In genomic region chr4:76059750-76060149, GRCh38 we compare ENCODE assay signal across 20 cellular contexts. TPM values are rescaled to one million over a fixed set of nuclear protein-coding genes. Genes with fewer than 3 reads are reported as not detected.
DNase-seq lines count a peak whose midpoint lies in the region; ATAC-seq and TF ChIP-seq lines count a peak whose summit lies in the region.
"Had no signal": no experiment of that assay in that cellular context is flagged by ENCODE, and none has a peak within 500 bp of the region (broad histone marks: within the 10 kb centered on the region; RNA-seq: fewer than 3 reads in every experiment).

No MANE protein-coding gene starts in this region.

- H3K4me1 Mint-ChIP-seq in CD14-positive monocyte, result peaks cover 52% of the 10 kb centered on the region

- no peak for DNase-seq in CD14-positive monocyte (ENCODE audit: low spot score)
- DNase-seq in HCEC 1CT, result peak; percentile 18
- peak; percentile 56 for DNase-seq in RWPE1 (ENCODE audit: low spot score)
- DNase-seq in mucosa of gallbladder (ENCODE audit: low spot score), result no peak
- no peak for DNase-seq in GM10266 (ENCODE audit: extremely low spot score)
- DNase-seq: left ventricle myocardium superior; NCI-H1694 treated with DMSO at 0.1 percent for 48 hours; NCI-H69; SHP77 treated with DMSO at 0.1 percent for 48 hours; stimulated activated CD4-positive, alpha-beta T cell treated with anti-CD3 and anti-CD28 coated beads, Interleukin-2, amount 100 ng/mL, for 24 hours; upper lobe of left lung had no signal

- H3K36me3 Mint-ChIP-seq in CD14-positive monocyte, result no peaks in the 10 kb centered on the region

- peak overlapping the region in 1 of 2 donors; percentile 33 for H3K4me3 Mint-ChIP-seq in CD14-positive monocyte
- H3K4me3 Mint-ChIP-seq: dendritic cell treated with granulocyte-macrophage colony-stimulating factor and Interleukin-4, amounts not matched to agents 40 ng/mL and 50 ng/mL, for 4 days had no signal

- no peak overlapping the region for H3K27ac ChIP-seq in RWPE1
- H3K27ac ChIP-seq: ascending aorta, upper lobe of left lung had no signal

- ATAC-seq in esophagus mucosa, result peak; percentile 63
- no peak for ATAC-seq in HG02759 (IDR thresholded peaks at IDR 0.05; ENCODE audit: unreplicated experiment)
- no peak for ATAC-seq in HG02840 (IDR thresholded peaks at IDR 0.05; ENCODE audit: low FRiP score, unreplicated experiment)
- ATAC-seq: K562, left ventricle myocardium superior had no signal

- intact Hi-C loops in CD14-positive monocyte (cut with micrococcal nuclease), result loop anchor here in 1 of 2 donors (10.0 kb wide), 1 partner anchor 155 kb away; the partner anchor contains the start of gene PPEF2

- peaks cover 0 to 2% (median 0%) of the 10 kb centered on the region in 3 donors for H3K27me3 Mint-ChIP-seq in CD14-positive monocyte (ENCODE audit: low read depth in 3 of 3)
- H3K27me3 Mint-ChIP-seq: dendritic cell treated with granulocyte-macrophage colony-stimulating factor and Interleukin-4, amounts not matched to agents 40 ng/mL and 50 ng/mL, for 4 days had no signal

- H3K9me3 Mint-ChIP-seq in CD14-positive monocyte, result no peaks in the 10 kb centered on the region
- H3K9me3 Mint-ChIP-seq: dendritic cell treated with granulocyte-macrophage colony-stimulating factor and Interleukin-4, amounts not matched to agents 40 ng/mL and 50 ng/mL, for 4 days had no signal

- TF ChIP-seq CTCF in CD14-positive monocyte (IDR thresholded peaks at IDR 0.05), result no peak
- no peak for TF ChIP-seq CTCF in RWPE1 (conservative IDR thresholded peaks at IDR 0.05; ENCODE audit: low read depth)
- no peak for TF ChIP-seq CTCF in GM10266 (IDR thresholded peaks at IDR 0.05; ENCODE audit: control insufficient read depth, insufficient read depth, low read depth, missing control alignments)

- H3K27ac Mint-ChIP-seq in CD14-positive monocyte, result peak overlapping the region; percentile 2 to 83 (median 75)
- H3K27ac Mint-ChIP-seq: dendritic cell treated with granulocyte-macrophage colony-stimulating factor and Interleukin-4, amounts not matched to agents 40 ng/mL and 50 ng/mL, for 4 days had no signal

- CTCF ChIA-PET in RWPE1 (lab: Yijun Ruan, JAX), result no interaction called here

- POLR2A ChIA-PET in RWPE1 (lab: Yijun Ruan, JAX; ENCODE audit: low non-redundant PET), result no interaction called here

RNA-seq across cellular contexts. Expression of gene ART3, which starts 14.8 kb away (rescaled TPM):
- not detected for polyA plus RNA-seq in CD14-positive monocyte
- total RNA-seq in esophagus mucosa (not detected), mucosa of gallbladder (1.6 TPM)
- total RNA-seq: ascending aorta, renal cortical epithelial cell had no signal
- polyA plus RNA-seq: BJ had no signal

RNA-seq across cellular contexts. Expression of gene CXCL11, which starts 23.9 kb away (rescaled TPM):
- under 1 TPM; 0.25 to 0.36 TPM for polyA plus RNA-seq in CD14-positive monocyte
- total RNA-seq in esophagus mucosa (0.24 TPM), mucosa of gallbladder (not detected)
- total RNA-seq: ascending aorta had no signal
- polyA plus RNA-seq: BJ had no signal

RNA-seq across cellular contexts. Expression of gene CXCL10, which starts 36.5 kb away (rescaled TPM):
- polyA plus RNA-seq in CD14-positive monocyte, result 10 to 100 TPM; 16.3 to 16.5 TPM
- total RNA-seq in esophagus mucosa (0.32 TPM), mucosa of gallbladder (0.81 TPM)
- total RNA-seq: ascending aorta had no signal
- polyA plus RNA-seq: BJ, neural cell had no signal

RNA-seq across cellular contexts. Expression of gene CXCL9, which starts 52.4 kb away (rescaled TPM):
- polyA plus RNA-seq in CD14-positive monocyte, result under 1 TPM; 0.46 to 0.55 TPM
- total RNA-seq in esophagus mucosa (not detected), mucosa of gallbladder (0.35 TPM)
- total RNA-seq: K562, renal cortical epithelial cell had no signal
- polyA plus RNA-seq: BJ, K562, neural cell had no signal

Comparison
In these comparisons a context has a peak if more than half of its experiments do, and no peak if none do; other contexts are left out.
1. DNase-seq: peak in HCEC 1CT (single experiment) and RWPE1 (single experiment); none in CD14-positive monocyte (single experiment), mucosa of gallbladder (single experiment) and GM10266 (single experiment).